ENCODE assay signal across 22 cellular contexts in the genomic region with DNA sequence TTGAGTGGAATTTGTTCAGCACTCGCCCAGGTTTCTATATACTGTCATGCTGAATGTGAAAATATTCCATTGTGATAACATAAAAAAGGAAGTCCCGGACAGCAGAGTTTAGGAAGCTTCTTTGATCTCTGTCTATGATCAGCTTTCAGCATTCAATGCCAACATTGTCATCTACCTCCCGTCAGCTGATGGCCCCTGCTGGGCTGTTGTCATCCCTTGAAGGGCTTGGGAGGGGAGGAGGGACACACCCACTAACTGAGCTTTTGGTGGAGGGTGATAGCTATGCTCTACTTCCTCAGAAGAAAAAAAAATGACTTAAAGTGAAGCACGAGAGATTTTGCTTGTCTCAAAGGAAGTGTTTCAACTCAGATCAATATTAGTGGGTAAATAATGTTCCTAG. TPM values are rescaled to one million over a fixed set of nuclear protein-coding genes. Genes with fewer than 3 reads are reported as not detected.
A peak's percentile ranks its signal among the peaks of the same experiment; 100 is the strongest.
DNase-seq lines count a peak whose midpoint lies in the region; ATAC-seq and TF ChIP-seq lines count a peak whose summit lies in the region.
"Had no signal": no experiment of that assay in that cellular context is flagged by ENCODE, and none has a peak within 500 bp of the region (broad histone marks: within the 10 kb centered on the region; RNA-seq: fewer than 3 reads in every experiment).

No MANE protein-coding gene starts in this region.

- no peaks in the 10 kb centered on the region for H3K4me1 ChIP-seq in CD4-positive, CD25-positive, alpha-beta regulatory T cell (ENCODE audit: control insufficient read depth, insufficient read depth, low read length, poor library complexity, severe bottlenecking)
- H3K4me1 ChIP-seq: HAP-1 had no signal

- H3K9me3 ChIP-seq in CD4-positive, CD25-positive, alpha-beta regulatory T cell (ENCODE audit: control insufficient read depth in 2 of 2, low read length in 2 of 2), result no peaks in the 10 kb centered on the region
- H3K9me3 ChIP-seq: BLaER1 treated with 17β-estradiol and CSF1 and Interleukin-3, amounts not matched to agents 10 nM and 100 nM; HAP-1 had no signal

- no peak for ATAC-seq in CD4-positive, CD25-positive, alpha-beta regulatory T cell (ENCODE audit: low read depth in 2 of 2)
- ATAC-seq in GM18861 (IDR thresholded peaks at IDR 0.05; ENCODE audit: unreplicated experiment) (no peak), HG02623 (IDR thresholded peaks at IDR 0.05; ENCODE audit: unreplicated experiment) (no peak)
- ATAC-seq: SK-N-SH treated with all-trans-retinoic acid at 6 μM for 48 hours, T-helper 17 cell had no signal

- TF ChIP-seq POLR2A in erythroblast (IDR thresholded peaks at IDR 0.05; ENCODE audit: low read length), result no peak

- H3K4me3 ChIP-seq in CD4-positive, CD25-positive, alpha-beta regulatory T cell (ENCODE audit: low read depth, low read length), result no peak overlapping the region
- H3K4me3 ChIP-seq: BLaER1 treated with 17β-estradiol and CSF1 and Interleukin-3, amounts not matched to agents 10 nM and 100 nM; HAP-1 had no signal

- no peak for DNase-seq in CD4-positive, CD25-positive, alpha-beta regulatory T cell
- DNase-seq in CMK (ENCODE audit: low read depth), result peak; percentile 81
- peak; percentile 71 for DNase-seq in SW480 (ENCODE audit: low spot score)
- peak; percentile 81 to 84 for DNase-seq in erythroblast (lab: John Stamatoyannopoulos, UW)
- DNase-seq in NCI-H2196 (lab: John Stamatoyannopoulos, UW; ENCODE audit: unreplicated experiment), result no peak
- DNase-seq in stimulated activated CD4-positive, alpha-beta T cell treated with anti-CD3 and anti-CD28 coated beads, Interleukin-2, amount 100 ng/mL, for 48 hours, result no peak
- DNase-seq: COR-L47, DMS 273 treated with DMSO at 0.1 percent for 48 hours, DND-41, NCI-H1105, NCI-H2081, NCI-H226, NCI-H526, SHP77, T-helper 17 cell had no signal

- no peaks in the 10 kb centered on the region for H3K27me3 ChIP-seq in CD4-positive, CD25-positive, alpha-beta regulatory T cell (ENCODE audit: control insufficient read depth, insufficient read depth, low read length)

- peaks cover 0 to 14% (median 0%) of the 10 kb centered on the region in 4 donors for H3K4me1 Mint-ChIP-seq in CD4-positive, CD25-positive, alpha-beta regulatory T cell
- H3K4me1 Mint-ChIP-seq: T-helper 17 cell had no signal

- peak overlapping the region in 2 of 3 donors; percentile 60 to 84 for H3K27ac Mint-ChIP-seq in CD4-positive, CD25-positive, alpha-beta regulatory T cell
- H3K27ac Mint-ChIP-seq: T-helper 17 cell had no signal

- peaks cover 24% of the 10 kb centered on the region for H3K27me3 Mint-ChIP-seq in CD4-positive, CD25-positive, alpha-beta regulatory T cell

- no peak overlapping the region for H3K4me3 Mint-ChIP-seq in CD4-positive, CD25-positive, alpha-beta regulatory T cell
- H3K4me3 Mint-ChIP-seq: T-helper 17 cell had no signal

- H3K36me3 Mint-ChIP-seq in CD4-positive, CD25-positive, alpha-beta regulatory T cell, result no peaks in the 10 kb centered on the region

- H3K36me3 ChIP-seq in CD4-positive, CD25-positive, alpha-beta regulatory T cell (ENCODE audit: control insufficient read depth, insufficient read depth, low read length), result no peaks in the 10 kb centered on the region
- H3K36me3 ChIP-seq: BLaER1 treated with 17β-estradiol and CSF1 and Interleukin-3, amounts not matched to agents 10 nM and 100 nM; HAP-1 had no signal

- no peak overlapping the region for H3K27ac ChIP-seq in CD4-positive, CD25-positive, alpha-beta regulatory T cell (ENCODE audit: insufficient read depth, low read length, poor library complexity, severe bottlenecking)
- H3K27ac ChIP-seq: BLaER1 treated with 17β-estradiol and CSF1 and Interleukin-3, amounts not matched to agents 10 nM and 100 nM had no signal

- peaks cover 0 to 3% (median 0%) of the 10 kb centered on the region in 7 donors for H3K9me3 Mint-ChIP-seq in CD4-positive, CD25-positive, alpha-beta regulatory T cell

RNA-seq across cellular contexts. Expression of a gene that starts 4.7 kb away (rescaled TPM):
- total RNA-seq in CD4-positive, CD25-positive, alpha-beta regulatory T cell, result not detected
- not detected for polyA plus RNA-seq in CD4-positive, CD25-positive, alpha-beta regulatory T cell
- total RNA-seq: A673, G401, T-helper 17 cell had no signal

RNA-seq across cellular contexts. Expression of a gene that starts 27.8 kb away (rescaled TPM):
- total RNA-seq in CD4-positive, CD25-positive, alpha-beta regulatory T cell, result 9.9 TPM
- 1 to 10 TPM in 3 of 4 donors, not detected in 1; 3.3 to 7.8 (median 3.7) TPM for polyA plus RNA-seq in CD4-positive, CD25-positive, alpha-beta regulatory T cell
- total RNA-seq: A673, G401 had no signal

RNA-seq across cellular contexts. Expression of a gene that starts 56.0 kb away (rescaled TPM):
- total RNA-seq in CD4-positive, CD25-positive, alpha-beta regulatory T cell, result 0.42 TPM
- under 1 TPM in 3 of 4 donors, not detected in 1; 0.23 to 0.80 (median 0.25) TPM for polyA plus RNA-seq in CD4-positive, CD25-positive, alpha-beta regulatory T cell
- total RNA-seq: A673, G401, T-helper 17 cell had no signal

Comparison
In these comparisons a context has a peak if more than half of its experiments do, and no peak if none do; other contexts are left out.
1. DNase-seq: peak in CMK (single experiment), SW480 (single experiment) and erythroblast (2 of 2); none in CD4-positive, CD25-positive, alpha-beta regulatory T cell (0 of 3), NCI-H2196 (single experiment) and stimulated activated CD4-positive, alpha-beta T cell treated with anti-CD3 and anti-CD28 coated beads, Interleukin-2, amount 100 ng/mL, for 48 hours (0 of 2).